ENCODE assay signal across 31 cellular contexts in the genomic region with DNA sequence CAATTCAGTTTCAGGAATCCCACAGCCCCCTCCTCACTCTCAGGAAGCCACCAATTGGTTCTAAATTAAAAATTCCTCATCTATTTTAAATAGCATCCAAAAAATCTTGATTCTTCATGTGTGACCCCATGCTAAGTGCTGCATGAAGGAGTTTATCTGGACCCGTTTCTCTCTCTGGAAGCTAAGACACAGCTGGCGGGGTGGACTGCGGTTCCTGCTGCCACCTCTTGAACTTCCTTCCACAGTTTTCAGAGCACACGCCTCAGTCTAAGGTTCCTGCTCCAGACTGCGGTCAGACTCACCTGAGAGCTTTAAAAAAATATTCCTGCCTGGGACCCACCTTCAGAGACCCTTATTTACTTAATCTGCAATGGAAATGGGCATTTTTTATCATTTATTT. TPM values are rescaled to one million over a fixed set of nuclear protein-coding genes. Genes with fewer than 3 reads are reported as not detected.
"Had no signal": no experiment of that assay in that cellular context is flagged by ENCODE, and none has a peak within 500 bp of the region (broad histone marks: within the 10 kb centered on the region; RNA-seq: fewer than 3 reads in every experiment).

No MANE protein-coding gene starts in this region.

- H3K9me2 ChIP-seq: SK-N-SH had no signal

- H3K9me3 ChIP-seq: body of pancreas, SK-N-SH had no signal

- H3K27ac Mint-ChIP-seq: activated CD4-positive, alpha-beta T cell treated with anti-CD3 and anti-CD28 coated beads, Interleukin-2, amount 10 ng/mL, durations not matched to agents 7 days and 5 days; activated CD8-positive, alpha-beta memory T cell treated with anti-CD3 and anti-CD28 coated beads, Interleukin-2, amount 10 ng/mL, durations not matched to agents 7 days and 5 days; activated CD8-positive, alpha-beta T cell treated with anti-CD3 and anti-CD28 coated beads for 36 hours; activated naive CD4-positive, alpha-beta T cell treated with anti-CD3 and anti-CD28 coated beads, Interleukin-2, amount 10 ng/mL, durations not matched to agents 7 days and 5 days had no signal

- H3K9me3 Mint-ChIP-seq: activated CD4-positive, alpha-beta T cell treated with anti-CD3 and anti-CD28 coated beads, Interleukin-2, amount 10 ng/mL, durations not matched to agents 7 days and 5 days; activated CD8-positive, alpha-beta T cell treated with anti-CD3 and anti-CD28 coated beads for 36 hours; activated naive CD4-positive, alpha-beta T cell treated with anti-CD3 and anti-CD28 coated beads, Interleukin-2, amount 10 ng/mL, durations not matched to agents 7 days and 5 days had no signal

- H3K36me3 ChIP-seq: WERI-Rb-1 had no signal

- H3K9ac ChIP-seq: SK-N-SH had no signal

- H3K27me3 ChIP-seq: body of pancreas had no signal

- DNase-seq: activated CD4-positive, alpha-beta T cell treated with anti-CD3 and anti-CD28 coated beads, Interleukin-2, amount 10 ng/mL, durations not matched to agents 7 days and 5 days; activated CD4-positive, CD25-positive, alpha-beta regulatory T cell treated with anti-CD3 and anti-CD28 coated beads, Interleukin-2, amount 50 U/mL, for 72 hours; activated CD8-positive, alpha-beta memory T cell treated with anti-CD3 and anti-CD28 coated beads, Interleukin-2, amount 10 ng/mL, durations not matched to agents 7 days and 5 days; activated CD8-positive, alpha-beta T cell treated with anti-CD3 and anti-CD28 coated beads for 36 hours; activated effector memory CD4-positive, alpha-beta T cell treated with anti-CD3 and anti-CD28 coated beads, Interleukin-2, amount 50 U/mL, for 16 hours; activated naive CD4-positive, alpha-beta T cell treated with anti-CD3 and anti-CD28 coated beads, Interleukin-2, amount 10 ng/mL, durations not matched to agents 7 days and 5 days; activated T-cell treated with anti-CD3 and anti-CD28 coated beads for 4 hours; body of pancreas; caudate nucleus; dermis blood vessel endothelial cell; effector CD8-positive, alpha-beta T cell; foreskin melanocyte; glutamatergic neuron; hypothalamus; left colon; midbrain; nucleus accumbens; posterior cingulate gyrus; stimulated activated CD4-positive, alpha-beta T cell treated with anti-CD3 and anti-CD28 coated beads, Interleukin-12 subunit alpha, Interleukin-12 subunit beta, amount 100 ng/mL, for 4 hours; stimulated activated CD4-positive, alpha-beta T cell treated with anti-CD3 and anti-CD28 coated beads, Interleukin-4, amount 100 ng/mL, for 4 hours; stimulated activated naive CD8-positive, alpha-beta T cell treated with anti-CD3 and anti-CD28 coated beads, Interleukin-15, Interleukin-2, amounts not matched to agents 100 U/mL and 50 U/mL, for 24 hours; T-helper 2 cell; WERI-Rb-1 had no signal

- H3K4me3 Mint-ChIP-seq: activated CD4-positive, alpha-beta T cell treated with anti-CD3 and anti-CD28 coated beads, Interleukin-2, amount 10 ng/mL, durations not matched to agents 7 days and 5 days; activated CD8-positive, alpha-beta memory T cell treated with anti-CD3 and anti-CD28 coated beads, Interleukin-2, amount 10 ng/mL, durations not matched to agents 7 days and 5 days; activated CD8-positive, alpha-beta T cell treated with anti-CD3 and anti-CD28 coated beads for 36 hours; activated naive CD4-positive, alpha-beta T cell treated with anti-CD3 and anti-CD28 coated beads, Interleukin-2, amount 10 ng/mL, durations not matched to agents 7 days and 5 days had no signal

- H3K4me2 ChIP-seq: SK-N-SH had no signal

- H3K36me3 Mint-ChIP-seq: activated CD8-positive, alpha-beta memory T cell treated with anti-CD3 and anti-CD28 coated beads, Interleukin-2, amount 10 ng/mL, durations not matched to agents 7 days and 5 days; activated naive CD4-positive, alpha-beta T cell treated with anti-CD3 and anti-CD28 coated beads, Interleukin-2, amount 10 ng/mL, durations not matched to agents 7 days and 5 days had no signal

- H3K27ac ChIP-seq: body of pancreas, WERI-Rb-1 had no signal

- ATAC-seq: activated CD8-positive, alpha-beta memory T cell treated with anti-CD3 and anti-CD28 coated beads, Interleukin-2, amount 10 ng/mL, durations not matched to agents 7 days and 5 days; activated CD8-positive, alpha-beta T cell treated with anti-CD3 and anti-CD28 coated beads for 36 hours; body of pancreas; esophagus mucosa; left colon; stimulated activated naive CD8-positive, alpha-beta T cell treated with anti-CD3 and anti-CD28 coated beads, Interleukin-15, Interleukin-2, amounts not matched to agents 100 U/mL and 50 U/mL, for 24 hours had no signal

- H3K4me3 ChIP-seq: body of pancreas had no signal

RNA-seq across cellular contexts. Expression of a gene that starts 34.5 kb away (rescaled TPM):
- total RNA-seq: activated CD4-positive, alpha-beta T cell treated with anti-CD3 and anti-CD28 coated beads, Interleukin-2, amount 10 ng/mL, durations not matched to agents 7 days and 5 days; activated CD8-positive, alpha-beta memory T cell treated with anti-CD3 and anti-CD28 coated beads, Interleukin-2, amount 10 ng/mL, durations not matched to agents 7 days and 5 days; activated CD8-positive, alpha-beta T cell treated with anti-CD3 and anti-CD28 coated beads for 36 hours; body of pancreas; dermis blood vessel endothelial cell; endothelial cell of umbilical vein; esophagus mucosa; left colon; lung microvascular endothelial cell; subcutaneous adipose tissue; urinary bladder had no signal
- polyA plus RNA-seq: endothelial cell of umbilical vein, neural cell, SK-N-SH, thymus, urinary bladder had no signal
